Comparison of ENCODE assay signal across 1 cellular context in the genomic region with DNA sequence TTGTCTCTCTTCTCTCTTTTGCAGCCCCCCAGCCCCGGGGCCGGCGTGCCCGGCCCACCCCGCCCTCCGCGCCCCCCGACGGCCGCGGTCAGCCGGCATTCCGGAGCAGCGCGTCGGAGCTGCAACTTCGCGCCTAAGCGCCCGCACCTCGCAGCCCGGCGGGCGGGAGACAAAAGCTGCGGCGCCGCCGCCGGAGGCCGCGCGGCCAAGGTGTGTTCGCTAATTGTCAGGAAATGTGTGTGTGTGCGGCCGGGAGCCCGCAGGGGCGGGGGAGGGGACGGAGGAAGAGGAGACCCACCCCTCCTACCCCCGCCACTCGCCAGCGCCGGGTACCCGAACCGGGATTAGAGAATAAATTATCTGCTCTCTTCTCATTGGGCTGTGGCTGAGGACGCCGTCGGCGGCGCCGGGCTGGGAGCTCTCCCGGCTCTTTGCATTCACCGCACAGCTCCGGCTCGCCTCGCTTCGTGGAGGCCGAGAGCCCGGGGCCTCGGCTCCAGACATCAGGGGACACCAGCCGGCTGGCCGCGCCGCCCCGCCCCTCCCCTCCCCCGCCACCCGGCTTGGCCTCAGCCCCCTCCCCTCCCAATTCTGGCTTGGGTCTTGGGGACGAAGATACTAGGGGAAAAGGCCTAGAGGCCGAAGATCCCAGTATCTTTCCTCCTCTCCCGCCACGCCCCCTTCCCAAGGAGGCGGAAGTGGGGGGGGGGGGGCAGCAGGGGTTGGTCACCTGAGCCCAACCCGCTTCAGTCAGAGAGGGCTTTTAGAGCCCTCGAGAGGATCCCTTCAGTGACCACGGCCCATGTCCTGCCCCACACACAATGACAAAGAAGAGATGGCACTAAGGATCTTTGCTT.
A peak's percentile ranks its signal among the peaks of the same experiment; 100 is the strongest.
TF ChIP-seq lines count a peak whose summit lies in the region.

No MANE protein-coding gene starts in this region.

TF ChIP-seq in HEK293, 187 proteins besides CTCF, POLR2A, EP300 and RAD21 (continued from another document):
- TF ChIP-seq REPIN1 (tag by site-specific recombination; IDR thresholded peaks at IDR 0.05; ENCODE audit: low read depth) = no peak
- TF ChIP-seq ZNF324 (tag by site-specific recombination; IDR thresholded peaks at IDR 0.05) = no peak
- TF ChIP-seq ZNF776 (tag by site-specific recombination; IDR thresholded peaks at IDR 0.05; ENCODE audit: borderline replicate concordance) = no peak
- TF ChIP-seq GLIS1 (tag by site-specific recombination; IDR thresholded peaks at IDR 0.05) = peak; percentile 52
- 0 out of 2 replicates have a peak, but pooled peaks have one; percentile 18 for TF ChIP-seq ZNF561 (tag by site-specific recombination; IDR thresholded peaks at IDR 0.05; ENCODE audit: borderline replicate concordance)
- TF ChIP-seq ZNF768 (tag by site-specific recombination; IDR thresholded peaks at IDR 0.05) = no peak
- no peak for TF ChIP-seq ZNF248 (tag by site-specific recombination; IDR thresholded peaks at IDR 0.05)
- TF ChIP-seq ZNF335 (tag by site-specific recombination; conservative IDR thresholded peaks at IDR 0.05) = no peak
- no peak for TF ChIP-seq ZNF639 (tag by site-specific recombination; IDR thresholded peaks at IDR 0.05)
- 0 out of 2 replicates have a peak, but pooled peaks have one; percentile 27 for TF ChIP-seq ZEB2 (tag by site-specific recombination; IDR thresholded peaks at IDR 0.05)
- TF ChIP-seq ZNF549 (tag by site-specific recombination; IDR thresholded peaks at IDR 0.05) = no peak
- TF ChIP-seq ZNF670 (tag by site-specific recombination; IDR thresholded peaks at IDR 0.05; ENCODE audit: low read depth) = no peak
- TF ChIP-seq ZBTB8A (tag by site-specific recombination; IDR thresholded peaks at IDR 0.05) = peak; percentile 21; the same call in 1 of the 2 replicates
- TF ChIP-seq SP3 (tag by site-specific recombination; IDR thresholded peaks at IDR 0.05) = peak; percentile 25; the same call in 1 of the 2 replicates
- 0 out of 2 replicates have a peak, but pooled peaks have one; percentile 36 for TF ChIP-seq ZNF660 (tag by site-specific recombination; IDR thresholded peaks at IDR 0.05)
- TF ChIP-seq ZNF266 (tag by site-specific recombination; IDR thresholded peaks at IDR 0.05; ENCODE audit: low read depth) = no peak
- 0 out of 2 replicates have a peak, but pooled peaks have one; percentile 24 for TF ChIP-seq ZNF513 (tag by site-specific recombination; IDR thresholded peaks at IDR 0.05)
- no peak for TF ChIP-seq ZNF596 (tag by site-specific recombination; IDR thresholded peaks at IDR 0.05)
- no peak for TF ChIP-seq ZNF341 (tag by site-specific recombination; IDR thresholded peaks at IDR 0.05; ENCODE audit: low read depth)
- TF ChIP-seq IKZF3 (tag by site-specific recombination; IDR thresholded peaks at IDR 0.05) = no peak
- TF ChIP-seq ZNF133 (tag by site-specific recombination; IDR thresholded peaks at IDR 0.05) = no peak
- TF ChIP-seq FEZF1 (tag by site-specific recombination; IDR thresholded peaks at IDR 0.05) = no peak
